Comparison of ENCODE assay signal across 8 cellular contexts in genomic region chr2:230412369-230412706, GRCh38. TPM values are rescaled to one million over a fixed set of nuclear protein-coding genes. Genes with fewer than 3 reads are reported as not detected.
DNase-seq lines count a peak whose midpoint lies in the region; ATAC-seq and TF ChIP-seq lines count a peak whose summit lies in the region.

No MANE protein-coding gene starts in this region.

- TF ChIP-seq CTCF in RWPE2 (IDR thresholded peaks at IDR 0.05; ENCODE audit: poor library complexity, severe bottlenecking) (no peak), fibroblast of lung (conservative IDR thresholded peaks at IDR 0.05 in 1 of 2, IDR thresholded peaks at IDR 0.05 in 1 of 2; ENCODE audit: low read depth in 1 of 2, low read length in 2 of 2) (no peak), gastrocnemius medialis (IDR thresholded peaks at IDR 0.05 in 4 of 5, conservative IDR thresholded peaks at IDR 0.05 in 1 of 5) (no peak)

- H3K9me3 ChIP-seq in RWPE2 (ENCODE audit: severe bottlenecking) (no peaks in the 10 kb centered on the region), fibroblast of lung (ENCODE audit: control insufficient read depth, insufficient read depth, low read depth, low read length) (no peaks in the 10 kb centered on the region), gastrocnemius medialis (no peaks in the 10 kb centered on the region)

- H3K27ac ChIP-seq in RWPE2 (ENCODE audit: poor library complexity, severe bottlenecking) = peak overlapping the region; percentile 2
- peak overlapping the region; percentile 95 for H3K27ac ChIP-seq in fibroblast of lung (ENCODE audit: insufficient read depth, low read length)
- H3K27ac ChIP-seq in gastrocnemius medialis = peak overlapping the region; percentile 72 to 86 (median 83)

- H3K4me2 ChIP-seq in fibroblast of lung (ENCODE audit: extremely low read depth, insufficient read depth, low read length) = peak overlapping the region; percentile 86

- DNase-seq in RWPE2 (ENCODE audit: low spot score) (no peak), fibroblast of lung (ENCODE audit: low read depth in 2 of 2) (no peak), gastrocnemius medialis (no peak), COLO829 (ENCODE audit: low spot score) (no peak), KG1 (lab: John Stamatoyannopoulos, UW) (no peak), NCI-H2107 treated with DMSO at 0.1 percent for 48 hours (lab: John Stamatoyannopoulos, UW; ENCODE audit: unreplicated experiment) (no peak), hippocampal formation (lab: John Stamatoyannopoulos, UW) (no peak)

- H3K9ac ChIP-seq in fibroblast of lung (ENCODE audit: insufficient read depth, low read length) = peak overlapping the region; percentile 93

- H3K36me3 ChIP-seq in RWPE2 (ENCODE audit: low read depth) (no peaks in the 10 kb centered on the region), fibroblast of lung (ENCODE audit: control insufficient read depth, insufficient read depth, low read length) (no peaks in the 10 kb centered on the region), gastrocnemius medialis (no peaks in the 10 kb centered on the region)

- ATAC-seq in GM19455 (IDR thresholded peaks at IDR 0.05; ENCODE audit: unreplicated experiment) = peak; percentile 3
- ATAC-seq in RWPE2 (ENCODE audit: low read depth) = no peak
- ATAC-seq in gastrocnemius medialis = no peak

- H3K4me1 ChIP-seq in RWPE2 (ENCODE audit: insufficient read depth, poor library complexity, severe bottlenecking) (peaks cover 3% of the 10 kb centered on the region), fibroblast of lung (ENCODE audit: control insufficient read depth, extremely low read depth, insufficient read depth, low read length) (peaks cover 12% of the 10 kb centered on the region), gastrocnemius medialis (peaks cover 16 to 18% of the 10 kb centered on the region in 2 donors)

- peaks cover 13% of the 10 kb centered on the region for H3K79me2 ChIP-seq in fibroblast of lung (ENCODE audit: control insufficient read depth, insufficient read depth, low read length)

- TF ChIP-seq POLR2A in gastrocnemius medialis (IDR thresholded peaks at IDR 0.05) = no peak

- H3K27me3 ChIP-seq in RWPE2 (ENCODE audit: insufficient read depth, poor library complexity, severe bottlenecking) = no peaks in the 10 kb centered on the region
- no peaks in the 10 kb centered on the region for H3K27me3 ChIP-seq in fibroblast of lung (ENCODE audit: control insufficient read depth, insufficient read depth, low read length)
- H3K27me3 ChIP-seq in gastrocnemius medialis = no peaks in the 10 kb centered on the region

- H3K4me3 ChIP-seq in RWPE2 (ENCODE audit: severe bottlenecking) = peak overlapping the region; percentile 35
- H3K4me3 ChIP-seq in fibroblast of lung (replicated peaks in 1 of 4; ENCODE audit: control extremely low read depth in 1 of 4, insufficient read depth in 1 of 4, low read depth in 3 of 4, low read length in 4 of 4) = peak overlapping the region; percentile 64 to 75 (median 70)
- H3K4me3 ChIP-seq in gastrocnemius medialis = peak overlapping the region; percentile 70 to 78 (median 76)

- intact Hi-C loops in gastrocnemius medialis (cut with DNase I; ENCODE audit: low total_unique reads) = loop anchor here (10.0 kb wide), 2 partner anchors 188 to 382 kb away; partner anchors contain the start of gene SP140

- in situ Hi-C loops in gastrocnemius medialis (cut with MboI; ENCODE audit: low sequenced_read_pairs in 4 of 4) = no loop called here

- no peaks in the 10 kb centered on the region for H4K20me1 ChIP-seq in fibroblast of lung (ENCODE audit: control insufficient read depth, extremely low read depth, insufficient read depth, low read length)

- peak overlapping the region; percentile 99 for H2AFZ ChIP-seq in fibroblast of lung (ENCODE audit: low read length)

RNA-seq across cellular contexts. Expression of gene SP100, which starts 3.7 kb away (rescaled TPM):
- total RNA-seq in fibroblast of lung = 93.0 and 120 TPM in 2 replicates
- polyA plus RNA-seq in fibroblast of lung = 73.7 and 106 TPM in 2 replicates
- polyA plus RNA-seq in fibroblast of lung (2012) = 59.1 and 77.4 TPM in 2 replicates
- 9.0 and 13.0 TPM in 2 replicates for polyA minus RNA-seq in fibroblast of lung (ENCODE audit: low replicate concordance)
- 10 to 100 TPM; 18.2 to 30.7 (median 19.5) TPM for total RNA-seq in gastrocnemius medialis

Comparison
In these comparisons a context has a peak if more than half of its experiments do, and no peak if none do; other contexts are left out.
1. H3K27ac ChIP-seq: peak in every context shown above with its lines; median percentile 95 in fibroblast of lung; 83 in gastrocnemius medialis; 2 in RWPE2.